ENCODE assay signal across 12 cellular contexts in the genomic region with DNA sequence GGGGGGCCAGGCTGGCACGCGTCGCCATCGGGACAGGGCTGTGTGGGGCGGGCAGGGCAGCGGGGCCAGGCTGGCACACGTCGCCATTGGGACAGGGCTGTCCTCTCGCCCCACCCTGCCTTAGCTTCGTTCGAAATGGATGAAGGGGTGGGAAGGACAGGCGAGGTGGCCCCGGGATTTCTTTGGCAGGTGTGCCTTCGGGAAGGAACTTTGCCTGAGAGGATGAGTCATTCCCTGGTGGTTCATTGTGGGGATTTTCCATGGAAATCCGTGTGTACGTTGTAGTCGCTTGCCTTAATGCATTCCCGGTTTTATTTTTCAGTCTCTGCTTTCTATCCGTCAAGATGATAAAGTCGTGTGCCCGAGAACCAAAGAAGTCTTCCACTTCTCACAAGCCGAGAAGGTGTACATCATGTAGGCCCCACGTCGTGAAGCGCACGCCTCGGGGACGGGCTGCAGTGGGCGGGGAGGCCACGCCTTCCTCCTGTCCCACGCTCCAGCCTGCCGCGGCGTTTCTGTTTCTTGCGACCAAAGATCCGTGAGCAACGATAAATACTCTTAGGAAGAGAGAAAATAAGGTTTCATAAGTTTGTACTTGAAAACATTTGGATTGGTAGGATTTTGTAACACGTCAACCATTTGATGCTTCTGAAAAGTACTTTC.
"Had no signal": no experiment of that assay in that cellular context is flagged by ENCODE, and none has a peak within 500 bp of the region (broad histone marks: within the 10 kb centered on the region; RNA-seq: fewer than 3 reads in every experiment).

No MANE protein-coding gene starts in this region.

- H3K9me3 ChIP-seq: lower lobe of right lung, tibial nerve, vagina had no signal

- DNase-seq: activated CD4-positive, alpha-beta T cell treated with anti-CD3 and anti-CD28 coated beads for 36 hours; activated gamma-delta T cell; central memory CD4-positive, alpha-beta T cell; erythroblast; hippocampal formation; small intestine; T-helper 9 cell had no signal

- H3K27ac ChIP-seq: lower lobe of right lung, tibial nerve had no signal

- H3K27me3 ChIP-seq: tibial nerve, vagina had no signal

- H3K4me3 Mint-ChIP-seq: activated CD4-positive, alpha-beta T cell treated with anti-CD3 and anti-CD28 coated beads for 36 hours; mesothelial cell of epicardium had no signal

- H3K27me3 Mint-ChIP-seq: activated CD4-positive, alpha-beta T cell treated with anti-CD3 and anti-CD28 coated beads for 36 hours had no signal

- H3K4me1 ChIP-seq: tibial nerve, vagina had no signal

- ATAC-seq: activated CD4-positive, alpha-beta T cell treated with anti-CD3 and anti-CD28 coated beads for 36 hours; lower lobe of right lung; right cardiac atrium had no signal

- H3K27ac Mint-ChIP-seq: activated CD4-positive, alpha-beta T cell treated with anti-CD3 and anti-CD28 coated beads for 36 hours; mesothelial cell of epicardium had no signal

- H3K4me1 Mint-ChIP-seq: mesothelial cell of epicardium had no signal

- H3K4me3 ChIP-seq: lower lobe of right lung, tibial nerve, vagina had no signal
